8 cellular contexts compared by ENCODE assay signal in the genomic region with DNA sequence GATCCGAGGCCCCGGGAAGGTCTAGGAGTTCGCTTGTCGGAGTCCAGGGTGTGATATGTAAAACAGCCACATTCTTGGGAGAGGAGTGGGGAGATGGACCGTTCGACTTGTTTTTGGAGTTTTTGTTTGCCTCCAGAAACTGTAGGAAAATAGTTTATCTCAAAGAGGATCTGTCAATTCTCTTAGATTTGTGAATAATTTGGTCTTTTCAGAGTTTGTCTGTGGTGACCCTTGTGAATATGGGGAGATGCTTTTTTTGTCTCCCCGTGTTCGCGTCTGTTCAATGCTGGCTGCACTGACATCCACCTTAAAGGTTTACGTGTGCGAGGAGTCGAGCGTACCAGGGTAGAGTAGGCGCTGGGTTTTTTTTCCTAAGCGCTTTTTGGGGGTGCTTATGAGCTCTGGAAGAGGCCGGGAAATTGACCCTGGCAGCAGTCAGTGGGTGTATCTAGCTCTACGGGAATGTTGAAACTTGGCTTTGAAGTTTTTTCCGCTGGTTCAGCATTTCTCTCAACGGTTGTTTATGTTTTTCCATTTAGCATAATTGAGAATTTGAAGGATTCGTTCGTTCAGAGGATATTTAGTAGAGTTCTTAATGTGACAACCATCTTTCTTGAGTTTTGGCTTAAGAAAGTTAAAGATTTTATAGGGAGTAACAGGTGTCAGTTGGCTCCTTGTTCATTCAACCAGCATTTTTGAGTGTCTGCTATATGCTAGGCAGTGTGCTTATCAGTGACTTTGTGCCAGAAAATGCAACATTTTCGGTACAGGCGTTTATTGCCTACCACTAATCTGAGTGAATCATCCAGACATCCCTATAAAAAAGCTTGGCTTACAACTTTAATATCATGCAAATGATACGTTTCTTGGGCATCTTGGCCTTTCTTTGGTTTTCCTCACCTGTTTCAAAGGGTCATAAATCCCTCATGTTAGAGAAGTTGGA. TPM values are rescaled to one million over a fixed set of nuclear protein-coding genes. Genes with fewer than 3 reads are reported as not detected.
DNase-seq lines count a peak whose midpoint lies in the region; ATAC-seq and TF ChIP-seq lines count a peak whose summit lies in the region.

No MANE protein-coding gene starts in this region.

- H3K4me3 ChIP-seq in GM23248 (peak overlapping the region; percentile 94), neuronal stem cell (ENCODE audit: low read length in 2 of 2) (peak overlapping the region; percentile 80 to 98)

- H2BK120ac ChIP-seq in neuronal stem cell (ENCODE audit: low read depth, low read length): no peak overlapping the region

- H3K79me2 ChIP-seq in GM23248 (ENCODE audit: insufficient read depth): peaks cover 57% of the 10 kb centered on the region

- H3K9me3 ChIP-seq in GM23248 (ENCODE audit: low read depth): no peaks in the 10 kb centered on the region
- H3K9me3 ChIP-seq in neuronal stem cell (replicated peaks in 1 of 2; ENCODE audit: control insufficient read depth in 2 of 2, insufficient read depth in 1 of 2, low read depth in 1 of 2, low read length in 2 of 2): no peaks in the 10 kb centered on the region

- WGBS in GM23248 (ENCODE audit: low coverage in 1 of 2, low lambda C conversion rate in 2 of 2, missing lambda C conversion rate in 2 of 2), 2 experiments: 1% methylated on average over 24 of the region's 24 CpGs
- WGBS in neuronal stem cell (ENCODE audit: extremely low coverage in 2 of 2, insufficient read length in 2 of 2, insufficient replicate concordance in 1 of 2), 2 donors: no CpG with 5 or more reads among the region's 24 CpGs

- no peak overlapping the region for H4K8ac ChIP-seq in neuronal stem cell (ENCODE audit: low read depth, low read length)

- H4K91ac ChIP-seq in neuronal stem cell (ENCODE audit: low read depth, low read length, poor library complexity): no peak overlapping the region

- no peaks in the 10 kb centered on the region for H3K27me3 ChIP-seq in GM23248 (replicated peaks; ENCODE audit: insufficient read depth)
- no peaks in the 10 kb centered on the region for H3K27me3 ChIP-seq in neuronal stem cell (ENCODE audit: control insufficient read depth in 3 of 3, insufficient read depth in 3 of 3, low read depth in 1 of 3, low read length in 3 of 3)

- no peaks in the 10 kb centered on the region for H3K36me3 ChIP-seq in GM23248 (ENCODE audit: low read depth)
- H3K36me3 ChIP-seq in neuronal stem cell (replicated peaks in 1 of 2; ENCODE audit: control insufficient read depth in 2 of 2, insufficient read depth in 2 of 2, low read length in 2 of 2): peaks cover 0 to 20% of the 10 kb centered on the region in 2 donors

- H3K4me1 ChIP-seq in GM23248 (ENCODE audit: insufficient read depth) (peaks cover 39% of the 10 kb centered on the region), neuronal stem cell (ENCODE audit: control insufficient read depth in 2 of 2, insufficient read depth in 1 of 2, low read depth in 1 of 2, low read length in 2 of 2) (peaks cover 2 to 7% of the 10 kb centered on the region in 2 donors)

- ATAC-seq in GM18502 (IDR thresholded peaks at IDR 0.05; ENCODE audit: poor library complexity, unreplicated experiment) (no peak), GM18868 (IDR thresholded peaks at IDR 0.05; ENCODE audit: unreplicated experiment) (no peak), GM19455 (IDR thresholded peaks at IDR 0.05; ENCODE audit: unreplicated experiment) (no peak)

- H3K23ac ChIP-seq in neuronal stem cell (ENCODE audit: low read depth, low read length, poor library complexity): peak overlapping the region; percentile 89

- peak overlapping the region; percentile 96 for H3K9ac ChIP-seq in GM23248
- peak overlapping the region; percentile 92 for H3K9ac ChIP-seq in neuronal stem cell (ENCODE audit: low read depth, low read length, poor library complexity)

- peak overlapping the region; percentile 89 for H3K4me2 ChIP-seq in GM23248 (ENCODE audit: unreplicated experiment)
- H3K4me2 ChIP-seq in neuronal stem cell (ENCODE audit: insufficient read depth, low read length, poor library complexity, severe bottlenecking): peak overlapping the region; percentile 51

- peak overlapping the region; percentile 2 for H3K18ac ChIP-seq in neuronal stem cell (ENCODE audit: low read length)

- DNase-seq in GM23248: peak; percentile 69
- DNase-seq in RPMI8226: peak; percentile 42
- peak; percentile 50 to 66 for DNase-seq in erythroblast (lab: John Stamatoyannopoulos, UW)
- DNase-seq in neuronal stem cell (ENCODE audit: low spot score): no peak
- no peak for DNase-seq in activated CD8-positive, alpha-beta memory T cell treated with anti-CD3 and anti-CD28 coated beads, Interleukin-2, amount 50 U/mL, for 48 hours

- peaks cover 3% of the 10 kb centered on the region for H3K79me1 ChIP-seq in neuronal stem cell (ENCODE audit: low read depth, low read length)

- no peak for TF ChIP-seq POLR2A in erythroblast (IDR thresholded peaks at IDR 0.05; ENCODE audit: low read length)

- in situ Hi-C loops in GM23248 (cut with MboI): loop anchor here (25.0 kb wide), 1 partner anchor 281 kb away; no protein-coding TSS in a partner anchor

- H3K9me2 ChIP-seq in GM23248 (ENCODE audit: insufficient read depth): no peaks in the 10 kb centered on the region

- H2AK5ac ChIP-seq in neuronal stem cell (ENCODE audit: low read depth, low read length): peak overlapping the region; percentile 47

- H4K20me1 ChIP-seq in GM23248 (ENCODE audit: insufficient read depth): no peaks in the 10 kb centered on the region; the same call in 1 of the 2 replicates

- H3K4ac ChIP-seq in neuronal stem cell (ENCODE audit: low read length): no peak overlapping the region

- H3K27ac ChIP-seq in GM23248 (peak overlapping the region; percentile 91), neuronal stem cell (replicated peaks; ENCODE audit: low read length) (no peak overlapping the region)

- no peak overlapping the region for H3K14ac ChIP-seq in neuronal stem cell (ENCODE audit: low read length)

- H2BK12ac ChIP-seq in neuronal stem cell (ENCODE audit: low read length): no peak overlapping the region

- peaks cover 41% of the 10 kb centered on the region for H3F3A ChIP-seq in GM23248 (ENCODE audit: insufficient read depth)

- no peak overlapping the region for H2BK15ac ChIP-seq in neuronal stem cell (ENCODE audit: low read length)

- H2AFZ ChIP-seq in GM23248 (peak overlapping the region; percentile 31), neuronal stem cell (ENCODE audit: low read length) (peak overlapping the region; percentile 90)

- H2BK5ac ChIP-seq in neuronal stem cell (ENCODE audit: low read length): peak overlapping the region; percentile 90

RNA-seq across cellular contexts. Expression of gene SZRD1, which starts 1.2 kb away (rescaled TPM):
- total RNA-seq in GM23248 (2014; rRNA removed; shearing (Covaris generic)): 78.8 and 92.6 TPM in 2 replicates
- polyA plus RNA-seq in GM23248 (2016; fragmentation: Nextera tagmentation; extraction: Ambion mirVana): 61.1 and 63.8 TPM in 2 replicates
- polyA plus RNA-seq in neuronal stem cell (2013, experiment 1 of 2): 98.0 TPM
- polyA plus RNA-seq in neuronal stem cell (2013, experiment 2 of 2): 96.9 TPM

RNA-seq across cellular contexts. Expression of gene FBXO42, which starts 16.0 kb away (rescaled TPM):
- 20.2 and 27.8 TPM in 2 replicates for total RNA-seq in GM23248 (2014; rRNA removed; shearing (Covaris generic))
- 16.9 and 17.1 TPM in 2 replicates for polyA plus RNA-seq in GM23248 (2016; fragmentation: Nextera tagmentation; extraction: Ambion mirVana)
- polyA plus RNA-seq in neuronal stem cell (2013, experiment 1 of 2): 11.8 TPM
- polyA plus RNA-seq in neuronal stem cell (2013, experiment 2 of 2): 10.9 TPM

Comparison
In these comparisons a context has a peak if more than half of its experiments do, and no peak if none do; other contexts are left out.
1. DNase-seq: peak in GM23248 (single experiment), RPMI8226 (single experiment) and erythroblast (2 of 2); none in neuronal stem cell (single experiment) and activated CD8-positive, alpha-beta memory T cell treated with anti-CD3 and anti-CD28 coated beads, Interleukin-2, amount 50 U/mL, for 48 hours (single experiment).